Comparison of ENCODE assay signal across 16 cellular contexts in genomic region chr10:110260746-110261477, GRCh38. TPM values are rescaled to one million over a fixed set of nuclear protein-coding genes. Genes with fewer than 3 reads are reported as not detected.
A peak's percentile ranks its signal among the peaks of the same experiment; 100 is the strongest.
DNase-seq lines count a peak whose midpoint lies in the region; ATAC-seq and TF ChIP-seq lines count a peak whose summit lies in the region.
"Had no signal": no experiment of that assay in that cellular context is flagged by ENCODE, and none has a peak within 500 bp of the region (broad histone marks: within the 10 kb centered on the region; RNA-seq: fewer than 3 reads in every experiment).

No MANE protein-coding gene starts in this region.

- H3K9me3 ChIP-seq in ascending aorta (no peaks in the 10 kb centered on the region), gastrocnemius medialis (no peaks in the 10 kb centered on the region), PC-3 (ENCODE audit: low read length) (no peaks in the 10 kb centered on the region)
- H3K9me3 ChIP-seq: esophagus squamous epithelium, ovary had no signal

- CTCF ChIA-PET in PC-3 (lab: Charles Lee): interaction anchor here (0.7 kb wide), 1 partner anchor 243 kb away, joined by 6 read pairs; no protein-coding TSS in a partner anchor

- TF ChIP-seq CTCF in ascending aorta (IDR thresholded peaks at IDR 0.05) (no peak), gastrocnemius medialis (IDR thresholded peaks at IDR 0.05 in 4 of 5, conservative IDR thresholded peaks at IDR 0.05 in 1 of 5) (no peak), type B pancreatic cell (conservative IDR thresholded peaks at IDR 0.05) (no peak), PC-3 (conservative IDR thresholded peaks at IDR 0.05; ENCODE audit: low read depth, low read length) (no peak)

- H3K36me3 ChIP-seq in ascending aorta: peaks cover 2% of the 10 kb centered on the region in 2 donors
- no peaks in the 10 kb centered on the region for H3K36me3 ChIP-seq in gastrocnemius medialis
- H3K36me3 ChIP-seq in PC-3 (ENCODE audit: low read depth, low read length): no peaks in the 10 kb centered on the region
- H3K36me3 ChIP-seq: esophagus squamous epithelium, ovary had no signal

- no peak overlapping the region for H3K4me2 ChIP-seq in PC-3 (ENCODE audit: low read length)
- H3K4me2 ChIP-seq: KMS-11 had no signal

- POLR2A ChIA-PET in PC-3 (lab: Charles Lee; ENCODE audit: unreplicated experiment): no interaction called here

- H3K4me1 ChIP-seq in ascending aorta (peaks cover 8 to 61% of the 10 kb centered on the region in 2 donors), gastrocnemius medialis (peaks cover 23 to 42% of the 10 kb centered on the region in 2 donors), PC-3 (ENCODE audit: insufficient read depth, low read length) (no peaks in the 10 kb centered on the region)

- H3K4me3 ChIP-seq in ascending aorta (no peak overlapping the region), gastrocnemius medialis (no peak overlapping the region), PC-3 (ENCODE audit: low read length) (no peak overlapping the region)
- H3K4me3 ChIP-seq: esophagus squamous epithelium, ovary had no signal

- DNase-seq in GM04504 (ENCODE audit: low read depth) (peak; percentile 6), ascending aorta (ENCODE audit: low spot score in 2 of 2) (no peak), Right ventricle myocardium superior (no peak), gastrocnemius medialis (no peak), type B pancreatic cell (ENCODE audit: extremely low spot score, unreplicated experiment) (no peak), AG20443 (ENCODE audit: low spot score) (no peak), PC-3 (no peak)
- DNase-seq: activated CD4-positive, alpha-beta memory T cell treated with anti-CD3 and anti-CD28 coated beads, Interleukin-2, amount 10 ng/mL, durations not matched to agents 7 days and 5 days; activated effector memory CD4-positive, alpha-beta T cell treated with anti-CD3 and anti-CD28 coated beads, Interleukin-2, amount 50 U/mL, for 16 hours; esophagus squamous epithelium; NCI-H1930; ovary; SHP77 had no signal

- no peaks in the 10 kb centered on the region for H4K20me1 ChIP-seq in PC-3 (ENCODE audit: low read length)

- peaks cover 7% of the 10 kb centered on the region for H3K4me1 Mint-ChIP-seq in type B pancreatic cell (ENCODE audit: unreplicated experiment)
- H3K4me1 Mint-ChIP-seq: activated CD4-positive, alpha-beta memory T cell treated with anti-CD3 and anti-CD28 coated beads, Interleukin-2, amount 10 ng/mL, durations not matched to agents 7 days and 5 days; mesothelial cell of epicardium had no signal

- H3K9me2 ChIP-seq in PC-3 (replicated peaks; ENCODE audit: low read length): no peaks in the 10 kb centered on the region

- no peak overlapping the region for H2AFZ ChIP-seq in PC-3 (ENCODE audit: low read length)

- TF ChIP-seq POLR2A in gastrocnemius medialis (IDR thresholded peaks at IDR 0.05): no peak

- H3K27ac ChIP-seq in ascending aorta (peak overlapping the region; percentile 84 to 90), gastrocnemius medialis (peak overlapping the region; percentile 15 to 45 (median 37)), PC-3 (ENCODE audit: low read length) (no peak overlapping the region)
- H3K27ac ChIP-seq: KMS-11, ovary had no signal

- BruUV-seq in PC-3 (replicated peaks; lab: Mats Ljungman, UMichigan): no TSS peak

- H3K27ac Mint-ChIP-seq in type B pancreatic cell: no peak overlapping the region
- H3K27ac Mint-ChIP-seq: activated CD4-positive, alpha-beta memory T cell treated with anti-CD3 and anti-CD28 coated beads, Interleukin-2, amount 10 ng/mL, durations not matched to agents 7 days and 5 days; mesothelial cell of epicardium had no signal

- H3K79me2 ChIP-seq in PC-3 (ENCODE audit: low read length): no peaks in the 10 kb centered on the region

- no peak overlapping the region for H3K9ac ChIP-seq in PC-3 (ENCODE audit: low read length)
- H3K9ac ChIP-seq: KMS-11 had no signal

- H3F3A ChIP-seq in PC-3 (ENCODE audit: low read length, unreplicated experiment): no peaks in the 10 kb centered on the region

- no peaks in the 10 kb centered on the region for H3K27me3 ChIP-seq in ascending aorta
- H3K27me3 ChIP-seq in gastrocnemius medialis: no peaks in the 10 kb centered on the region
- H3K27me3 ChIP-seq in PC-3 (ENCODE audit: low read length): no peaks in the 10 kb centered on the region
- H3K27me3 ChIP-seq: esophagus squamous epithelium, ovary had no signal

- intact Hi-C loops in ascending aorta (cut with DNase I): loop anchor here (5.0 kb wide), 2 partner anchors 34 to 369 kb away; no protein-coding TSS in a partner anchor
- intact Hi-C loops in Right ventricle myocardium superior (cut with DNase I): no loop called here
- intact Hi-C loops in gastrocnemius medialis (cut with DNase I; ENCODE audit: low total_unique reads): no loop called here
- intact Hi-C loops in PC-3 (cut with micrococcal nuclease): no loop called here

- H3K4me3 Mint-ChIP-seq in type B pancreatic cell: no peak overlapping the region
- H3K4me3 Mint-ChIP-seq: activated CD4-positive, alpha-beta memory T cell treated with anti-CD3 and anti-CD28 coated beads, Interleukin-2, amount 10 ng/mL, durations not matched to agents 7 days and 5 days; mesothelial cell of epicardium had no signal

- no peaks in the 10 kb centered on the region for H3K27me3 Mint-ChIP-seq in type B pancreatic cell

- in situ Hi-C loops in gastrocnemius medialis (cut with MboI; ENCODE audit: low sequenced_read_pairs in 4 of 4): no loop called here

- H3K36me3 Mint-ChIP-seq in type B pancreatic cell: peaks cover 5% of the 10 kb centered on the region

- H3K9me3 Mint-ChIP-seq in type B pancreatic cell: no peaks in the 10 kb centered on the region

- ATAC-seq in Right ventricle myocardium superior (ENCODE audit: poor library complexity) (peak; percentile 73), gastrocnemius medialis (peak in 1 of 2 donors; percentile 33), HG03045 (IDR thresholded peaks at IDR 0.05; ENCODE audit: unreplicated experiment) (no peak), PC-3 (no peak)

RNA-seq across cellular contexts. Expression of gene SMNDC1, which starts 43.8 kb away (rescaled TPM):
- total RNA-seq in ascending aorta (6.9 TPM), Right ventricle myocardium superior (25.0 TPM), gastrocnemius medialis (10 to 100 TPM in 2 of 4 donors, 1 to 10 TPM in 2; 7.3 to 23.9 (median 10.0) TPM), type B pancreatic cell (ENCODE audit: low replicate concordance) (35.4 TPM in 2 replicates), PC-3 (2014; rRNA removed) (16.3 and 18.4 TPM in 2 replicates)

RNA-seq across cellular contexts. Expression of gene MXI1, which starts 53.5 kb away (rescaled TPM):
- 95.0 TPM for total RNA-seq in ascending aorta
- total RNA-seq in Right ventricle myocardium superior: 75.2 TPM
- total RNA-seq in gastrocnemius medialis: 10 to 100 TPM; 35.9 to 67.8 (median 53.9) TPM
- total RNA-seq in type B pancreatic cell (ENCODE audit: low replicate concordance): 17.8 and 34.7 TPM in 2 replicates
- 15.6 and 18.0 TPM in 2 replicates for total RNA-seq in PC-3 (2014; rRNA removed)
